In the genomic region with DNA sequence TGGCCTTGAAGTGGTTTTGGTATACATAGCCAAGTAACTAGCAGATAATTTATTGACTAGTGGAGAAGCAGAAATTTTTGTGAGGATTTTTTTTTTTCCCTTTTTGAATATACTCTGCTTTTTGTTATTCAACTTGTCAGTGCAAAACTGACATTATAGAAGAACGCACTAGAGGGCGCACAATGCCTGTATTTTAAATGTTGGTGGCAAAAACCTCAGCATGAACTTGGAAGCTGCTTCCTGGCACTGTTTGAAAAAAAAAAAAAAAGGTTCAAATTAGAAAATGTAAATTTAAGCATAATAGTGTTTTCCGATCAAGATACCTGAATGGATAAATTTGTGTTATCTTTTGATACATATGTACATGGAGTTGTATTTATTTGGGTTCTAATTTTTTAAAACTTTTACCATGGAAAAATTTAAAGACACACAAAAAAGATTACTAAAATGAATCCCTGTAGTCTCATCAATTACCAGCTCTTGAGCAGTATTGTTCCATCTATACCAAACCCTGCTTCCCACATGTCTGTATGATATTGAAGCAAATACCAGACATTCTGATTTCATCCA, we compare ENCODE assay signal across 8 cellular contexts. TPM values are rescaled to one million over a fixed set of nuclear protein-coding genes. Genes with fewer than 3 reads are reported as not detected.
A peak's percentile ranks its signal among the peaks of the same experiment; 100 is the strongest.
DNase-seq lines count a peak whose midpoint lies in the region; ATAC-seq and TF ChIP-seq lines count a peak whose summit lies in the region.

No MANE protein-coding gene starts in this region.

- H3K27ac ChIP-seq in Peyer's patch (no peak overlapping the region), ovary (no peak overlapping the region)

- no peak for TF ChIP-seq EP300 in ovary (IDR thresholded peaks at IDR 0.05)

- TF ChIP-seq POLR2A in Peyer's patch (IDR thresholded peaks at IDR 0.05) (no peak), ovary (IDR thresholded peaks at IDR 0.05) (no peak)

- H3K36me3 ChIP-seq in Peyer's patch (no peaks in the 10 kb centered on the region), ovary (no peaks in the 10 kb centered on the region)

- H3K9me3 ChIP-seq in Peyer's patch (no peaks in the 10 kb centered on the region), ovary (no peaks in the 10 kb centered on the region)

- H3K4me3 ChIP-seq in Peyer's patch (no peak overlapping the region), foreskin fibroblast (ENCODE audit: low read depth in 1 of 2, low read length in 2 of 2) (no peak overlapping the region), ovary (no peak overlapping the region)

- 2 to 3% (median 3%) methylated on average over 3 of the region's 3 CpGs for WGBS in ovary, 3 donors

- intact Hi-C loops in ovary (cut with DNase I), result loop anchor here in 3 of 4 donors (5.0 kb wide), 3 partner anchors 536 to 546 kb away; no protein-coding TSS in a partner anchor

- DNase-seq in GM03348 (ENCODE audit: low spot score), result peak; percentile 55
- peak; percentile 14 for DNase-seq in HK-2 (ENCODE audit: unreplicated experiment)
- peak in 2 of 3 donors; percentile 66 to 84 for DNase-seq in Peyer's patch
- peak; percentile 16 for DNase-seq in activated T-helper 9 cell treated with anti-CD3 and anti-CD28 coated beads, Interleukin-2, amount 50 U/mL, for 16 hours (ENCODE audit: low read depth)
- DNase-seq in foreskin fibroblast, result peak; percentile 58 to 87
- peak in 4 of 5 donors; percentile 39 to 73 (median 52) for DNase-seq in ovary
- no peak for DNase-seq in 8988T

- TF ChIP-seq CTCF in Peyer's patch (IDR thresholded peaks at IDR 0.05) (peak in 5 of 6 experiments; percentile 53 to 80 (median 79)), foreskin fibroblast (IDR thresholded peaks at IDR 0.05; ENCODE audit: low read depth, low read length) (peak; percentile 49), ovary (IDR thresholded peaks at IDR 0.05) (peak; percentile 28 to 63 (median 60))

- no peak for ATAC-seq in GM19397 (IDR thresholded peaks at IDR 0.05; ENCODE audit: unreplicated experiment)

- H3K4me1 ChIP-seq in Peyer's patch (no peaks in the 10 kb centered on the region), ovary (ENCODE audit: insufficient read depth) (no peaks in the 10 kb centered on the region)

- H3K27me3 ChIP-seq in Peyer's patch, result no peaks in the 10 kb centered on the region
- no peaks in the 10 kb centered on the region for H3K27me3 ChIP-seq in ovary

RNA-seq across cellular contexts. Expression of a gene that starts 56.0 kb away (rescaled TPM):
- total RNA-seq in Peyer's patch, result 10 to 100 TPM; 11.9 to 28.9 (median 17.7) TPM
- total RNA-seq in ovary, result 10 to 100 TPM; 17.3 to 32.3 (median 22.6) TPM
- 10 to 100 TPM; 19.9 to 27.7 TPM for polyA plus RNA-seq in ovary
